In genomic region chr9:347667-348292, GRCh38 we compare ENCODE assay signal across 8 cellular contexts.
DNase-seq lines count a peak whose midpoint lies in the region; ATAC-seq and TF ChIP-seq lines count a peak whose summit lies in the region.

No MANE protein-coding gene starts in this region.

- peak; percentile 2 for DNase-seq in NCI-H510A treated with DMSO at 0.1 percent for 48 hours (lab: John Stamatoyannopoulos, UW)
- DNase-seq in NCI-H510A (lab: John Stamatoyannopoulos, UW) = no peak
- peak; percentile 7 for DNase-seq in NCI-H226
- peak; percentile 12 for DNase-seq in cerebellum (ENCODE audit: low spot score)
- no peak for DNase-seq in lower lobe of right lung
- no peak for DNase-seq in T-helper 9 cell
- DNase-seq in lower leg skin (ENCODE audit: low spot score in 2 of 2) = no peak

- ATAC-seq in lower lobe of right lung = peak; percentile 48 to 59
- ATAC-seq in HG03097 (IDR thresholded peaks at IDR 0.05; ENCODE audit: low FRiP score, unreplicated experiment) = no peak

- no peak overlapping the region for H3K4me3 ChIP-seq in lower lobe of right lung
- H3K4me3 ChIP-seq in lower leg skin (ENCODE audit: low read depth, poor library complexity, severe bottlenecking) = no peak overlapping the region

- H3K36me3 ChIP-seq in lower lobe of right lung = peaks cover 53% of the 10 kb centered on the region

- WGBS in lower leg skin, 2 donors = 28% methylated on average over 9 of the region's 9 CpGs

- H3K9me3 ChIP-seq in lower lobe of right lung = no peaks in the 10 kb centered on the region

- H3K4me1 ChIP-seq in lower lobe of right lung = no peaks in the 10 kb centered on the region

- intact Hi-C loops in lower lobe of right lung (cut with DNase I) = no loop called here
- intact Hi-C loops in lower leg skin (cut with DNase I; ENCODE audit: low total_unique reads) = no loop called here

- no peak overlapping the region for H3K27ac ChIP-seq in lower lobe of right lung

- TF ChIP-seq POLR2A in lower leg skin (IDR thresholded peaks at IDR 0.05) = no peak

- TF ChIP-seq CTCF in lower lobe of right lung (IDR thresholded peaks at IDR 0.05) = peak; percentile 59
- no peak for TF ChIP-seq CTCF in lower leg skin (IDR thresholded peaks at IDR 0.05)

- H3K27me3 ChIP-seq in lower lobe of right lung (ENCODE audit: low read depth) = no peaks in the 10 kb centered on the region

Comparison
In these comparisons a context has a peak if more than half of its experiments do, and no peak if none do; other contexts are left out.
1. DNase-seq: peak in NCI-H510A treated with DMSO at 0.1 percent for 48 hours (single experiment), NCI-H226 (single experiment) and cerebellum (single experiment); none in NCI-H510A (single experiment), lower lobe of right lung (single experiment), T-helper 9 cell (single experiment) and lower leg skin (0 of 2).